ENCODE assay signal across 8 cellular contexts in the genomic region with DNA sequence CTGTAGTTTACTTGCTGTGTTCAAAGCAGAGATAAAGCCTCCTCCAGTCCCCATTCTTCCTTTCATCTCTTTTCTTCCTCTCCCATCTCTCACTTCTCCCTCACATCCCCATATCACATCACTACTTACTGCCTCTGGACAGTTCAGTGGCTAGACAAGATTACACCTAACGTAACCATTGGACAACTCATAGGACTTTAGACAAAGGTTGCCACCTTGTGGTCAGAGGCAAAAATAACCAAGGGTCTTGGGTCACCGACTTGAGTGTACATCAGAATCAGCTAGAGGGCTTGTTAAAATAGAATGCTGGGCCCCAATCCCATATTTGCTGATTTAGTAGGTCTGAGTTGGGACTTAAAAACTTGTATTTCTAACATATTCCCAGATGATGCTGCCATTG.
DNase-seq lines count a peak whose midpoint lies in the region; ATAC-seq and TF ChIP-seq lines count a peak whose summit lies in the region.

No MANE protein-coding gene starts in this region.

- CTCF ChIA-PET in HEK293 (lab: Yijun Ruan, JAX): interaction anchor here (0.6 to 2.2 kb wide), 26 partner anchors 8 to 697 kb away, joined by 3 to 23 read pairs (median 3); partner anchors contain the start of gene CCNB3

- POLR2A ChIA-PET in HEK293 (lab: Yijun Ruan, JAX): no interaction called here

- no peak overlapping the region for H3K4me2 ChIP-seq in smooth muscle cell

- TF ChIP-seq CTCF in HEK293 (tag by site-specific recombination; IDR thresholded peaks at IDR 0.05): 0 out of 2 replicates have a peak, but pooled peaks have one; percentile 7
- TF ChIP-seq CTCF in right atrium auricular region (IDR thresholded peaks at IDR 0.05): peak; percentile 24 to 70
- TF ChIP-seq CTCF in smooth muscle cell (IDR thresholded peaks at IDR 0.05; ENCODE audit: borderline replicate concordance, insufficient read depth, poor library complexity, severe bottlenecking): peak; percentile 53

- no peak overlapping the region for H3K9ac ChIP-seq in smooth muscle cell (ENCODE audit: low read depth)

- H3K27ac Mint-ChIP-seq in activated T-cell treated with anti-CD3 and anti-CD28 coated beads, Interleukin-2, amount 50 U/mL, for 72 hours: no peak overlapping the region

- ATAC-seq in activated T-cell treated with anti-CD3 and anti-CD28 coated beads, Interleukin-2, amount 50 U/mL, for 72 hours (replicated peaks in 1 of 2): peak in 1 of 2 donors; percentile 49

- H3K4me3 ChIP-seq in HEK293 (ENCODE audit: low read depth, low read length) (no peak overlapping the region), right atrium auricular region (no peak overlapping the region), smooth muscle cell (no peak overlapping the region)

- H3K27me3 ChIP-seq in right atrium auricular region (no peaks in the 10 kb centered on the region), smooth muscle cell (ENCODE audit: low read depth) (no peaks in the 10 kb centered on the region)

- H3K9me3 Mint-ChIP-seq in activated T-cell treated with anti-CD3 and anti-CD28 coated beads, Interleukin-2, amount 50 U/mL, for 72 hours: no peaks in the 10 kb centered on the region

- no peak overlapping the region for H3K4me3 Mint-ChIP-seq in activated T-cell treated with anti-CD3 and anti-CD28 coated beads, Interleukin-2, amount 50 U/mL, for 72 hours

- H3K79me2 ChIP-seq in smooth muscle cell (ENCODE audit: low read depth): no peaks in the 10 kb centered on the region

- H3K4me1 ChIP-seq in HEK293 (ENCODE audit: control insufficient read depth, insufficient read depth, low read length) (no peaks in the 10 kb centered on the region), right atrium auricular region (no peaks in the 10 kb centered on the region), smooth muscle cell (ENCODE audit: low read depth) (no peaks in the 10 kb centered on the region)

- no peak overlapping the region for H2AFZ ChIP-seq in smooth muscle cell (ENCODE audit: low read depth)

- 27% methylated on average over 2 of the region's 2 CpGs for WGBS in smooth muscle cell (ENCODE audit: low lambda C conversion rate)

- H3K36me3 Mint-ChIP-seq in activated T-cell treated with anti-CD3 and anti-CD28 coated beads, Interleukin-2, amount 50 U/mL, for 72 hours (ENCODE audit: insufficient read depth in 2 of 2): no peaks in the 10 kb centered on the region

- H3K36me3 ChIP-seq in HEK293 (ENCODE audit: control insufficient read depth in 2 of 2, insufficient read depth in 1 of 2, low read length in 2 of 2): no peaks in the 10 kb centered on the region
- H3K36me3 ChIP-seq in right atrium auricular region: no peaks in the 10 kb centered on the region
- no peaks in the 10 kb centered on the region for H3K36me3 ChIP-seq in smooth muscle cell (ENCODE audit: low read depth)

- H3K4me1 Mint-ChIP-seq in activated T-cell treated with anti-CD3 and anti-CD28 coated beads, Interleukin-2, amount 50 U/mL, for 72 hours (ENCODE audit: low read depth): no peaks in the 10 kb centered on the region

- DNase-seq in activated gamma-delta T cell treated with Interleukin-2 at 50 U/mL for 16 hours: peak; percentile 13
- no peak for DNase-seq in activated gamma-delta T cell (lab: John Stamatoyannopoulos, UW)
- DNase-seq in NCI-H226: peak; percentile 14
- DNase-seq in activated T-cell treated with anti-CD3 and anti-CD28 coated beads, Interleukin-2, amount 50 U/mL, for 72 hours: peak; percentile 16 to 20
- no peak for DNase-seq in right atrium auricular region (ENCODE audit: low spot score)
- DNase-seq in smooth muscle cell (lab: John Stamatoyannopoulos, UW; ENCODE audit: unreplicated experiment): no peak
- no peak for DNase-seq in putamen (ENCODE audit: low spot score)

- no peaks in the 10 kb centered on the region for H4K20me1 ChIP-seq in smooth muscle cell (ENCODE audit: low read depth)

- peaks cover 35% of the 10 kb centered on the region for H3K27me3 Mint-ChIP-seq in activated T-cell treated with anti-CD3 and anti-CD28 coated beads, Interleukin-2, amount 50 U/mL, for 72 hours (ENCODE audit: low read depth)

- no peaks in the 10 kb centered on the region for H3F3A ChIP-seq in smooth muscle cell (ENCODE audit: low read depth)

- no peaks in the 10 kb centered on the region for H3K9me3 ChIP-seq in HEK293 (ENCODE audit: control insufficient read depth, insufficient read depth, low read depth, low read length)
- H3K9me3 ChIP-seq in right atrium auricular region: peaks cover 0 to 7% of the 10 kb centered on the region in 2 donors
- no peaks in the 10 kb centered on the region for H3K9me3 ChIP-seq in smooth muscle cell (replicated peaks; ENCODE audit: low read depth)

- H3K27ac ChIP-seq in HEK293 (ENCODE audit: extremely low read depth, low read depth, low read length) (no peak overlapping the region), right atrium auricular region (no peak overlapping the region), smooth muscle cell (ENCODE audit: low read depth) (no peak overlapping the region)

TF ChIP-seq in HEK293, 187 proteins besides CTCF, POLR2A, EP300 and RAD21:
- TF ChIP-seq ZNF654 (tag by site-specific recombination; IDR thresholded peaks at IDR 0.05; ENCODE audit: low read depth) (peak; percentile 56), ZNF114 (tag by site-specific recombination; IDR thresholded peaks at IDR 0.05) (no peak)
TF ChIP-seq in HEK293: peak in this region for 1.

Comparison
In these comparisons a context has a peak if more than half of its experiments do, and no peak if none do; other contexts are left out.
1. DNase-seq: peak in activated gamma-delta T cell treated with Interleukin-2 at 50 U/mL for 16 hours (single experiment), NCI-H226 (single experiment) and activated T-cell treated with anti-CD3 and anti-CD28 coated beads, Interleukin-2, amount 50 U/mL, for 72 hours (2 of 2); none in activated gamma-delta T cell (single experiment), right atrium auricular region (single experiment), smooth muscle cell (single experiment) and putamen (single experiment).
2. Peak in every context shown above with its lines, with median percentiles within 50 percentile points of each other: CTCF ChIP-seq.